In the genomic region with DNA sequence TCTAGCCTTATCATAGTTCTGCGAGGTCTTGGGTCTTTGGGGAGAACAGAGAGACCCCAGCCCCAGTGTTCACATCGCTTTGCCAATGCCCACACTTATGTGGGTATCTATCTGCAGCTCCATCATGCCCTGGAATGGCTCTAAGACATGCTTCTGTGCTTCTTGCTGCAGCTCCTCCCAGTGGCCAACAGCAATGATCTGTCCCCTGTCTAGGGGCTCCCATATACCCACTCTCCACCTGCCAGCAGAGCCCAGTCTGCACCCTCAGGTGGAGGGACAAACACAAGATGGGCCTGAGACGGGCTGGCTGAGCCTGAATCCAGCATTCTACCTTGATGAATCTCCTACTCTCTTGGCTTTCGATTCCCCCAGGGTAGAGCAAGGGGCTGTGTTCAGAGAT, we compare ENCODE assay signal across 14 cellular contexts. TPM values are rescaled to one million over a fixed set of nuclear protein-coding genes. Genes with fewer than 3 reads are reported as not detected.
DNase-seq lines count a peak whose midpoint lies in the region; ATAC-seq and TF ChIP-seq lines count a peak whose summit lies in the region.
"Had no signal": no experiment of that assay in that cellular context is flagged by ENCODE, and none has a peak within 500 bp of the region (broad histone marks: within the 10 kb centered on the region; RNA-seq: fewer than 3 reads in every experiment).

No MANE protein-coding gene starts in this region.

- H3K9ac ChIP-seq in liver (ENCODE audit: low read depth in 1 of 2, low read length in 2 of 2): no peak overlapping the region

- no peaks in the 10 kb centered on the region for H3K4me1 ChIP-seq in liver (ENCODE audit: control insufficient read depth in 4 of 4, insufficient read depth in 4 of 4, low read length in 3 of 4)
- H3K4me1 ChIP-seq: gastrocnemius medialis had no signal

- DNase-seq in WERI-Rb-1 (no peak), Kasumi-1 (lab: John Stamatoyannopoulos, UW) (no peak), HPDE6-E6E7 (ENCODE audit: extremely low spot score) (no peak)
- no peak for DNase-seq in stimulated activated CD4-positive, alpha-beta T cell treated with anti-CD3 and anti-CD28 coated beads, Interleukin-4, amount 100 ng/mL, for 1 hour
- DNase-seq: gastrocnemius medialis; islet precursor cell; mucosa of descending colon; NCI-H1092; stimulated activated CD4-positive, alpha-beta T cell treated with anti-CD3 and anti-CD28 coated beads, Interleukin-4, amount 100 ng/mL, for 4 hours had no signal

- TF ChIP-seq CTCF in WERI-Rb-1 (IDR thresholded peaks at IDR 0.05; ENCODE audit: low read depth, low read length): peak; percentile 52
- no peak for TF ChIP-seq CTCF in liver (IDR thresholded peaks at IDR 0.05; ENCODE audit: low read depth, low read length, missing input control)

- H3K27me3 ChIP-seq in WERI-Rb-1 (ENCODE audit: insufficient read depth, low read depth, severe bottlenecking): no peaks in the 10 kb centered on the region
- H3K27me3 ChIP-seq in liver (ENCODE audit: control insufficient read depth in 4 of 4, insufficient read depth in 4 of 4, low read length in 3 of 4): no peaks in the 10 kb centered on the region
- H3K27me3 ChIP-seq: gastrocnemius medialis had no signal

- H3K9me3 ChIP-seq in WERI-Rb-1 (ENCODE audit: severe bottlenecking) (peaks cover 11% of the 10 kb centered on the region), liver (ENCODE audit: control insufficient read depth in 4 of 4, low read length in 3 of 4) (no peaks in the 10 kb centered on the region)
- H3K9me3 ChIP-seq: gastrocnemius medialis had no signal

- ATAC-seq in GM18511 (IDR thresholded peaks at IDR 0.05; ENCODE audit: unreplicated experiment) (peak; percentile 76), HG02759 (IDR thresholded peaks at IDR 0.05; ENCODE audit: unreplicated experiment) (peak; percentile 72), HG02678 (IDR thresholded peaks at IDR 0.05; ENCODE audit: unreplicated experiment) (no peak)
- ATAC-seq: gastrocnemius medialis; mucosa of descending colon; stimulated activated effector memory CD8-positive, alpha-beta T cell treated with anti-CD3 and anti-CD28 coated beads, Interleukin-12 subunit alpha, Interleukin-12 subunit beta, amount 100 ng/mL, for 72 hours had no signal

- no peak overlapping the region for H3K4me3 ChIP-seq in WERI-Rb-1 (ENCODE audit: low read depth, low read length)
- no peak overlapping the region for H3K4me3 ChIP-seq in liver (ENCODE audit: low read depth in 1 of 3, low read length in 3 of 3)
- H3K4me3 ChIP-seq: gastrocnemius medialis, mucosa of descending colon had no signal

- H3K36me3 ChIP-seq in WERI-Rb-1 (no peaks in the 10 kb centered on the region), liver (ENCODE audit: control insufficient read depth in 4 of 4, insufficient read depth in 3 of 4, low read depth in 1 of 4, low read length in 3 of 4) (no peaks in the 10 kb centered on the region)
- H3K36me3 ChIP-seq: gastrocnemius medialis had no signal

- 78% methylated on average over 4 of the region's 4 CpGs for WGBS in liver

- H3K27ac ChIP-seq in WERI-Rb-1: no peak overlapping the region
- no peak overlapping the region for H3K27ac ChIP-seq in liver (ENCODE audit: low read depth in 1 of 2, low read length in 2 of 2)
- H3K27ac ChIP-seq: gastrocnemius medialis had no signal

- TF ChIP-seq RAD21 in liver (IDR thresholded peaks at IDR 0.05): peak; percentile 15 to 58

TF ChIP-seq in liver, 16 proteins besides CTCF, POLR2A, EP300 and RAD21:
- TF ChIP-seq GABPA (IDR thresholded peaks at IDR 0.05 in 1 of 2, conservative IDR thresholded peaks at IDR 0.05 in 1 of 2): no peak
- TF ChIP-seq RXRA (IDR thresholded peaks at IDR 0.05): no peak
- TF ChIP-seq REST (IDR thresholded peaks at IDR 0.05): no peak
- no peak for TF ChIP-seq FOXA2 (IDR thresholded peaks at IDR 0.05)
- no peak for TF ChIP-seq SP1 (IDR thresholded peaks at IDR 0.05)
- no peak for TF ChIP-seq EGR1 (IDR thresholded peaks at IDR 0.05; ENCODE audit: low read depth in 2 of 2)
- TF ChIP-seq MAX (IDR thresholded peaks at IDR 0.05): no peak
- no peak for TF ChIP-seq HNF4G (IDR thresholded peaks at IDR 0.05)
- TF ChIP-seq, protein P1, sequence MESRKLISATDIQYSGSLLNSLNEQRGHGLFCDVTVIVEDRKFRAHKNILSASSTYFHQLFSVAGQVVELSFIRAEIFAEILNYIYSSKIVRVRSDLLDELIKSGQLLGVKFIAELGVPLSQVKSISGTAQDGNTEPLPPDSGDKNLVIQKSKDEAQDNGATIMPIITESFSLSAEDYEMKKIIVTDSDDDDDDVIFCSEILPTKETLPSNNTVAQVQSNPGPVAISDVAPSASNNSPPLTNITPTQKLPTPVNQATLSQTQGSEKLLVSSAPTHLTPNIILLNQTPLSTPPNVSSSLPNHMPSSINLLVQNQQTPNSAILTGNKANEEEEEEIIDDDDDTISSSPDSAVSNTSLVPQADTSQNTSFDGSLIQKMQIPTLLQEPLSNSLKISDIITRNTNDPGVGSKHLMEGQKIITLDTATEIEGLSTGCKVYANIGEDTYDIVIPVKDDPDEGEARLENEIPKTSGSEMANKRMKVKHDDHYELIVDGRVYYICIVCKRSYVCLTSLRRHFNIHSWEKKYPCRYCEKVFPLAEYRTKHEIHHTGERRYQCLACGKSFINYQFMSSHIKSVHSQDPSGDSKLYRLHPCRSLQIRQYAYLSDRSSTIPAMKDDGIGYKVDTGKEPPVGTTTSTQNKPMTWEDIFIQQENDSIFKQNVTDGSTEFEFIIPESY (IDR thresholded peaks at IDR 0.05): no peak
- no peak for TF ChIP-seq NR2F2 (IDR thresholded peaks at IDR 0.05)
- TF ChIP-seq FOXA1 (IDR thresholded peaks at IDR 0.05): no peak
- no peak for TF ChIP-seq JUND (IDR thresholded peaks at IDR 0.05)
- TF ChIP-seq, protein P2, sequence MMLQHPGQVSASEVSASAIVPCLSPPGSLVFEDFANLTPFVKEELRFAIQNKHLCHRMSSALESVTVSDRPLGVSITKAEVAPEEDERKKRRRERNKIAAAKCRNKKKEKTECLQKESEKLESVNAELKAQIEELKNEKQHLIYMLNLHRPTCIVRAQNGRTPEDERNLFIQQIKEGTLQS (IDR thresholded peaks at IDR 0.05): no peak
- no peak for TF ChIP-seq TAF1 (conservative IDR thresholded peaks at IDR 0.05)
- no peak for TF ChIP-seq YY1 (IDR thresholded peaks at IDR 0.05)
- no peak for TF ChIP-seq HNF4A (conservative IDR thresholded peaks at IDR 0.05)

RNA-seq across cellular contexts. Expression of gene DAP, which starts 14.6 kb away (rescaled TPM):
- 10 to 100 TPM; 36.6 to 84.9 TPM for total RNA-seq in liver
- 100 to 1,000 TPM; 117 to 122 TPM for polyA plus RNA-seq in liver
